13 cellular contexts compared by ENCODE assay signal in the genomic region with DNA sequence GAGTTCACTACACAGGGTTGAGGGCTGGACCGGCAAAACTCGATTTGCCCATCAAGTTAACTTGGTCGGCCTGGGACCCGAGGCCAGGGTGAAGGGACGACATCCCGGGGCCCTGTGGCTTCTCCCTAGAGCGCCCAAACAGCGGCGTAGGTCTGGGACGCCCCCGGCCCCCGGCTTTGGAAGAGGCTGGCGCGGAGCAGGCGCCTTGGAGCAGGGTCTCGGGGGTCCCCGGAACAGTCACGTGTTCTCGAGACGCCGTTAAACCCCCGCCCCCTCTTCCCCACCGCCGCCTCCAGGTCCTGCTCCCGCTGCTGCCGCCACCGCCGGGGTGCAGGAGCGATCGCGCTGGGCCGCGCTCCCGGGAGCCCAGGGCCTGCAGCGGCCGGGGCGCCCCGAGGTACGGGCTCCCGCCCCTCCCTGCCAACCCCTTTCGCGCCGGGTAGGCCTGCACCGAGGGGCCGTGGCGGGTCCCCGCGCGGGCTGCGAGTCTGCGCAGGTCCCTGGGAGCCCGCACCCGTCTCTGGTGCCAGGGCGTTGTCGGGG. TPM values are rescaled to one million over a fixed set of nuclear protein-coding genes. Genes with fewer than 3 reads are reported as not detected.
DNase-seq lines count a peak whose midpoint lies in the region; ATAC-seq and TF ChIP-seq lines count a peak whose summit lies in the region.
"Had no signal": no experiment of that assay in that cellular context is flagged by ENCODE, and none has a peak within 500 bp of the region (broad histone marks: within the 10 kb centered on the region; RNA-seq: fewer than 3 reads in every experiment).

A gene (plus strand): TSS at position 289 of the 543 bp plus-strand sequence. CDS start 6,382 bp downstream, outside the sequence.

- H3K4me3 Mint-ChIP-seq in activated T-helper 2 cell treated with anti-CD3 and anti-CD28 coated beads, Interferon-gamma antibody, Interleukin-2, Interleukin-4, amounts not matched to agents 10 μg/mL and 5 μg/mL and 100 μg/mL, durations not matched to agents 14 hours and 24 hours and 36 hours (ENCODE audit: low read depth), result no peak within 1 kb of the TSS

- H3K27ac ChIP-seq in SK-N-MC (peak within 1 kb of the TSS; percentile 51; the same call in 1 of the 2 replicates), thyroid gland (peak within 1 kb of the TSS; percentile 39 to 52 (median 51))
- H3K27ac ChIP-seq: epithelial cell of prostate, RWPE1 had no signal

- TF ChIP-seq POLR2A in thyroid gland (IDR thresholded peaks at IDR 0.05), result no peak

- no peaks in the 10 kb centered on the region for H3K4me1 ChIP-seq in mucosa of descending colon (ENCODE audit: low read depth)
- peaks cover 0 to 13% of the 10 kb centered on the region in 2 donors for H3K4me1 ChIP-seq in thyroid gland

- H3K4me3 ChIP-seq in SK-N-MC (peak within 1 kb of the TSS; percentile 95), fibroblast of pulmonary artery (replicated peaks; ENCODE audit: low read depth, low read length) (peak within 1 kb of the TSS; percentile 13), mucosa of descending colon (peak within 1 kb of the TSS; percentile 6), thyroid gland (replicated peaks in 1 of 3) (peak within 1 kb of the TSS in 2 of 3 donors; percentile 28 to 31)

- no peak for TF ChIP-seq CTCF in fibroblast of pulmonary artery (IDR thresholded peaks at IDR 0.05; ENCODE audit: low read length, missing control alignments)
- TF ChIP-seq CTCF in mucosa of descending colon (IDR thresholded peaks at IDR 0.05), result no peak
- TF ChIP-seq CTCF in thyroid gland (IDR thresholded peaks at IDR 0.05), result no peak

- intact Hi-C loops in mucosa of descending colon (cut with DNase I, micrococcal nuclease) (no loop called here), thyroid gland (cut with DNase I) (no loop called here)
- intact Hi-C loops in activated T-helper 2 cell treated with anti-CD3 and anti-CD28 coated beads, Interferon-gamma antibody, Interleukin-2, Interleukin-4, amounts not matched to agents 10 μg/mL and 5 μg/mL and 100 μg/mL, durations not matched to agents 14 hours and 24 hours and 36 hours (cut with micrococcal nuclease), result no loop called here

- H3K4me1 Mint-ChIP-seq in activated T-helper 2 cell treated with anti-CD3 and anti-CD28 coated beads, Interferon-gamma antibody, Interleukin-2, Interleukin-4, amounts not matched to agents 10 μg/mL and 5 μg/mL and 100 μg/mL, durations not matched to agents 14 hours and 24 hours and 36 hours (ENCODE audit: low read depth), result no peaks in the 10 kb centered on the region

- 0 to 2% methylated on average over 9 to 27 of the region's 55 CpGs for WGBS in thyroid gland, 2 donors

- DNase-seq in SK-N-MC (ENCODE audit: low read depth, low spot score) (no peak), fibroblast of pulmonary artery (ENCODE audit: low read depth) (no peak), mucosa of descending colon (peak; percentile 15 to 44 (median 39)), thyroid gland (no peak), medulla oblongata (ENCODE audit: extremely low spot score) (no peak)
- no peak for DNase-seq in activated T-helper 2 cell treated with anti-CD3 and anti-CD28 coated beads, Interferon-gamma antibody, Interleukin-2, Interleukin-4, amounts not matched to agents 10 μg/mL and 5 μg/mL and 100 μg/mL, durations not matched to agents 14 hours and 24 hours and 36 hours (ENCODE audit: low spot score)
- DNase-seq: activated T-cell treated with anti-CD3 and anti-CD28 coated beads, Interleukin-2, amount 50 U/mL, for 1 hour; GDM1; KBM-7 had no signal

- no peaks in the 10 kb centered on the region for H3K36me3 Mint-ChIP-seq in activated T-helper 2 cell treated with anti-CD3 and anti-CD28 coated beads, Interferon-gamma antibody, Interleukin-2, Interleukin-4, amounts not matched to agents 10 μg/mL and 5 μg/mL and 100 μg/mL, durations not matched to agents 14 hours and 24 hours and 36 hours (ENCODE audit: low read depth)

- H3K36me3 ChIP-seq in SK-N-MC (ENCODE audit: insufficient read depth, low read length), result peaks cover 14% of the 10 kb centered on the region
- no peaks in the 10 kb centered on the region for H3K36me3 ChIP-seq in mucosa of descending colon (ENCODE audit: low read depth)
- no peaks in the 10 kb centered on the region for H3K36me3 ChIP-seq in thyroid gland

- H3K9me3 ChIP-seq in SK-N-MC (ENCODE audit: low read depth, low read length) (no peaks in the 10 kb centered on the region), mucosa of descending colon (no peaks in the 10 kb centered on the region), thyroid gland (no peaks in the 10 kb centered on the region)

- H3K9me3 Mint-ChIP-seq in activated T-helper 2 cell treated with anti-CD3 and anti-CD28 coated beads, Interferon-gamma antibody, Interleukin-2, Interleukin-4, amounts not matched to agents 10 μg/mL and 5 μg/mL and 100 μg/mL, durations not matched to agents 14 hours and 24 hours and 36 hours, result no peaks in the 10 kb centered on the region

- H3K9ac ChIP-seq in SK-N-MC (ENCODE audit: insufficient read length), result peak within 1 kb of the TSS; percentile 85

- H3K27me3 ChIP-seq in thyroid gland, result peaks cover 6% of the 10 kb centered on the region

- ATAC-seq in mucosa of descending colon (peak; percentile 86), HG02885 (IDR thresholded peaks at IDR 0.05; ENCODE audit: poor library complexity, unreplicated experiment) (no peak), HG02588 (IDR thresholded peaks at IDR 0.05; ENCODE audit: unreplicated experiment) (no peak)

- H3K27ac Mint-ChIP-seq in activated T-helper 2 cell treated with anti-CD3 and anti-CD28 coated beads, Interferon-gamma antibody, Interleukin-2, Interleukin-4, amounts not matched to agents 10 μg/mL and 5 μg/mL and 100 μg/mL, durations not matched to agents 14 hours and 24 hours and 36 hours, result no peak within 1 kb of the TSS

- peaks cover 45% of the 10 kb centered on the region for H3K27me3 Mint-ChIP-seq in activated T-helper 2 cell treated with anti-CD3 and anti-CD28 coated beads, Interferon-gamma antibody, Interleukin-2, Interleukin-4, amounts not matched to agents 10 μg/mL and 5 μg/mL and 100 μg/mL, durations not matched to agents 14 hours and 24 hours and 36 hours (ENCODE audit: low read depth)

RNA-seq across cellular contexts. Expression of the gene that starts here (rescaled TPM):
- 1 to 10 TPM in 1 of 3 donors, under 1 TPM in 2; 0.22 to 1.2 (median 0.25) TPM for total RNA-seq in mucosa of descending colon
- under 1 TPM in 3 of 4 donors, not detected in 1; 0.22 to 0.67 (median 0.54) TPM for total RNA-seq in thyroid gland
- total RNA-seq in activated T-helper 2 cell treated with anti-CD3 and anti-CD28 coated beads, Interferon-gamma antibody, Interleukin-2, Interleukin-4, amounts not matched to agents 10 μg/mL and 5 μg/mL and 100 μg/mL, durations not matched to agents 14 hours and 24 hours and 36 hours, result not detected in 2 replicates

Comparison
In these comparisons a context has a peak if more than half of its experiments do, and no peak if none do; other contexts are left out.
1. DNase-seq: peak in mucosa of descending colon (3 of 3); none in SK-N-MC (single experiment), fibroblast of pulmonary artery (single experiment), thyroid gland (0 of 2), medulla oblongata (single experiment) and activated T-helper 2 cell treated with anti-CD3 and anti-CD28 coated beads, Interferon-gamma antibody, Interleukin-2, Interleukin-4, amounts not matched to agents 10 μg/mL and 5 μg/mL and 100 μg/mL, durations not matched to agents 14 hours and 24 hours and 36 hours (single experiment).
2. H3K4me3 ChIP-seq: peak in every context shown above with its lines; median percentile 95 in SK-N-MC; 30 in thyroid gland; 13 in fibroblast of pulmonary artery; 6 in mucosa of descending colon.